ENCODE assay signal across 8 cellular contexts in the genomic region with DNA sequence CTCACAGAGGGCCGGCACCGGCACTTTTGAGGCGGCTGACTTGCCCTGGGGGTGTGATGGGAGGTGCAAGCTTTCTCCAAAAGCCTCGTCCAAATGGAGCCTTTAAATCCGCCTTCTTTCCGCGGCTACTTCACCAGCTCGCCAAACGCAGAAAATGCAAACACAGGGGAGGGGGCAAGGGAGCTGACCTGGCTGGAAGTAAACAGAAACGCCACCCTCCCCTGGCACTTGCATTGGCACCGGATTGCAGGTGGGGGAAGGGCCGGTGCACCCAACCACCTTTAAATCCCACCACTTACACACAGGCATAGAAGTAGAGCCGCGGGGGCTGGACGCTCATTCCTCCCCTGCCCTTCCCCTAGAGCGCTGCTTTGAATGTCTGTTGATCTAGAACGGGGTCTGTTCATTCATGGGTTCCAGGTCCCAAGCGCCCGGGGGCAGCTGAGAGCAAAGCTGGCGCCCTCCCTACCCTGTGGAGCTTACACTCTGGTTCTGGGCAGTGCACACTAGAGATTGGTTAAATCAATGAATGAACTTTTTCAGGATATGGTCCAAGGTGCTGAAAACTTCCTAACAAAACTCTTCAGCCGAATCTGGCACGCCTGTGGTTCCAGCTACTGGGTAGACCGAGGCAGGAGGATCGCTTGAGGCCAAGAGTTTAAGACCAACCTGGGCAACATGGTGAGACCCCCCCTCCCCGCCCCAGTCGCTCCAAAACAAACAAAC. TPM values are rescaled to one million over a fixed set of nuclear protein-coding genes. Genes with fewer than 3 reads are reported as not detected.
DNase-seq lines count a peak whose midpoint lies in the region; ATAC-seq and TF ChIP-seq lines count a peak whose summit lies in the region.
"Not testable (repeated sequence)": the region's sequence is repeated elsewhere in the genome, so short reads cannot be mapped to it uniquely, and the experiment has no call there.

No MANE protein-coding gene starts in this region.

- in situ Hi-C loops in brain microvascular endothelial cell (cut with HindIII; ENCODE audit: low pct_ligation_motif_present, low sequenced_read_pairs); transverse colon (cut with MboI; ENCODE audit: low pct_ligation_motif_present in 1 of 4, low pct_unique_long_range_greater_than_20kb in 1 of 4, low sequenced_read_pairs in 3 of 4): not testable (repeated sequence)

- not testable (repeated sequence) for H4K20me1 ChIP-seq in DOHH2 (ENCODE audit: control insufficient read depth, insufficient read depth, low read depth, low read length)

- H3F3A ChIP-seq in DOHH2 (ENCODE audit: control insufficient read depth, insufficient read depth) = not testable (repeated sequence)

- H3K27ac Mint-ChIP-seq in WTC11 = not testable (repeated sequence)
- H3K27ac Mint-ChIP-seq in progenitor cell of endocrine pancreas = peak overlapping the region; percentile 90

- H3K4me2 ChIP-seq in DOHH2 (ENCODE audit: low read length) = peak overlapping the region; percentile 67

- H3K9me3 ChIP-seq in DOHH2 (ENCODE audit: control insufficient read depth, insufficient read depth, low read length); lower lobe of right lung; transverse colon: not testable (repeated sequence)

- peak overlapping the region; percentile 81 for H3K4me3 Mint-ChIP-seq in WTC11
- peak overlapping the region; percentile 74 for H3K4me3 Mint-ChIP-seq in progenitor cell of endocrine pancreas (ENCODE audit: low read depth)

- intact Hi-C loops in lower lobe of right lung (cut with DNase I) = not testable (repeated sequence)
- intact Hi-C loops in transverse colon (cut with DNase I; ENCODE audit: low total_unique reads) = loop anchor here (10.0 kb wide), 1 partner anchor 79 kb away; no protein-coding TSS in a partner anchor

- peaks cover 29% of the 10 kb centered on the region for H3K79me2 ChIP-seq in DOHH2 (ENCODE audit: control insufficient read depth, low read length)

- not testable (repeated sequence) for TF ChIP-seq EP300 in transverse colon (IDR thresholded peaks at IDR 0.05; ENCODE audit: low read depth)

- H3K9me3 Mint-ChIP-seq in WTC11; progenitor cell of endocrine pancreas (ENCODE audit: low read depth): not testable (repeated sequence)

- TF ChIP-seq POLR2A in transverse colon (IDR thresholded peaks at IDR 0.05) = not testable (repeated sequence)

- not testable (repeated sequence) for H3K36me3 Mint-ChIP-seq in WTC11; progenitor cell of endocrine pancreas (ENCODE audit: insufficient read depth)

- POLR2A ChIA-PET in WTC11 (lab: Charles Lee) = not testable (repeated sequence)

- H3K4me1 ChIP-seq in DOHH2 (ENCODE audit: control insufficient read depth, low read length) = peaks cover 16% of the 10 kb centered on the region
- H3K4me1 ChIP-seq in lower lobe of right lung = peaks cover 34% of the 10 kb centered on the region
- peaks cover 26 to 67% (median 49%) of the 10 kb centered on the region in 4 donors for H3K4me1 ChIP-seq in transverse colon

- H3K36me3 ChIP-seq in DOHH2 (ENCODE audit: control insufficient read depth, low read length); brain microvascular endothelial cell (replicated peaks); lower lobe of right lung; transverse colon: not testable (repeated sequence)

- H3K4me1 Mint-ChIP-seq in WTC11 = peaks cover 35% of the 10 kb centered on the region
- peaks cover 23% of the 10 kb centered on the region for H3K4me1 Mint-ChIP-seq in progenitor cell of endocrine pancreas (ENCODE audit: low read depth)

- not testable (repeated sequence) for H3K27me3 Mint-ChIP-seq in WTC11 (ENCODE audit: low read depth); progenitor cell of endocrine pancreas

- not testable (repeated sequence) for TF ChIP-seq CTCF in DOHH2 (IDR thresholded peaks at IDR 0.05; ENCODE audit: low read depth, low read length, poor library complexity, severe bottlenecking); WTC11 (IDR thresholded peaks at IDR 0.05); brain microvascular endothelial cell (IDR thresholded peaks at IDR 0.05; ENCODE audit: low read depth, low read length, missing control alignments); fibroblast of pulmonary artery (IDR thresholded peaks at IDR 0.05; ENCODE audit: low read length, missing control alignments); lower lobe of right lung (IDR thresholded peaks at IDR 0.05); progenitor cell of endocrine pancreas (IDR thresholded peaks at IDR 0.05; ENCODE audit: unreplicated experiment); transverse colon (IDR thresholded peaks at IDR 0.05)

- not testable (repeated sequence) for H3K27ac ChIP-seq in DOHH2 (ENCODE audit: low read depth, low read length); brain microvascular endothelial cell; lower lobe of right lung
- peak overlapping the region in 3 of 4 donors; percentile 67 to 78 (median 77) for H3K27ac ChIP-seq in transverse colon

- WGBS in transverse colon (ENCODE audit: low coverage in 1 of 2), 2 donors = 34% methylated on average over 26 of the region's 26 CpGs; no CpG with 5 or more reads in 1 of the 2 donors

- CTCF ChIA-PET in WTC11 (lab: Charles Lee) = interaction anchor here (1.0 kb wide), 1 partner anchor 77 kb away, joined by 3 read pairs; no protein-coding TSS in a partner anchor

- peak in 2 of 3 experiments; percentile 29 to 59 for DNase-seq in NCI-H1417 (lab: John Stamatoyannopoulos, UW)
- not testable (repeated sequence) for DNase-seq in WTC11 (ENCODE audit: low spot score); brain microvascular endothelial cell; lower lobe of right lung; progenitor cell of endocrine pancreas (ENCODE audit: low spot score, unreplicated experiment); transverse colon
- peak; percentile 31 for DNase-seq in fibroblast of pulmonary artery (ENCODE audit: low read depth)

- not testable (repeated sequence) for H3K27me3 ChIP-seq in DOHH2 (ENCODE audit: control insufficient read depth, low read length); brain microvascular endothelial cell (replicated peaks); lower lobe of right lung (ENCODE audit: low read depth); transverse colon

- H3K9me2 ChIP-seq in DOHH2 (replicated peaks; ENCODE audit: control insufficient read depth, low read length) = not testable (repeated sequence)

- not testable (repeated sequence) for ATAC-seq in WTC11
- peak in 1 of 2 donors; percentile 10 for ATAC-seq in lower lobe of right lung

- H3K4me3 ChIP-seq in DOHH2 (ENCODE audit: low read length) (peak overlapping the region; percentile 73), brain microvascular endothelial cell (ENCODE audit: low read depth, low read length) (peak overlapping the region; percentile 37), fibroblast of pulmonary artery (replicated peaks; ENCODE audit: low read depth, low read length) (peak overlapping the region; percentile 50), lower lobe of right lung (peak overlapping the region; percentile 59), transverse colon (peak overlapping the region; percentile 37 to 59 (median 47))

RNA-seq across cellular contexts. Expression of gene ZCCHC14, which starts 0.9 kb away (rescaled TPM):
- total RNA-seq in WTC11 (2021) = 30.6 to 33.8 TPM (median 30.9 TPM) in 3 replicates
- total RNA-seq in lower lobe of right lung = 23.9 TPM
- total RNA-seq in progenitor cell of endocrine pancreas = 40.5 and 42.4 TPM in 2 replicates
- 10 to 100 TPM; 27.7 to 56.1 (median 36.7) TPM for total RNA-seq in transverse colon
